8 cellular contexts compared by ENCODE assay signal in genomic region chr2:67322361-67323001, GRCh38.
DNase-seq lines count a peak whose midpoint lies in the region; ATAC-seq and TF ChIP-seq lines count a peak whose summit lies in the region.

No MANE protein-coding gene starts in this region.

- ATAC-seq in lung (ENCODE audit: insufficient read depth, low FRiP score) (no peak), GM18520 (IDR thresholded peaks at IDR 0.05; ENCODE audit: unreplicated experiment) (no peak), HG02852 (IDR thresholded peaks at IDR 0.05; ENCODE audit: unreplicated experiment) (no peak), HG03432 (IDR thresholded peaks at IDR 0.05; ENCODE audit: unreplicated experiment) (no peak)
- ATAC-seq in naive thymus-derived CD8-positive, alpha-beta T cell = no peak

- no peak overlapping the region for H3K4me3 Mint-ChIP-seq in naive thymus-derived CD8-positive, alpha-beta T cell

- no peaks in the 10 kb centered on the region for H3K36me3 ChIP-seq in lung (ENCODE audit: control insufficient read depth in 2 of 2, insufficient read depth in 2 of 2, low read length in 2 of 2)

- H3K4me3 ChIP-seq in cardiac fibroblast (replicated peaks in 1 of 2; ENCODE audit: low read depth in 2 of 2, low read length in 2 of 2) = no peak overlapping the region
- no peak overlapping the region for H3K4me3 ChIP-seq in lung

- H3K9me3 ChIP-seq in lung (ENCODE audit: control insufficient read depth in 2 of 2, insufficient read depth in 1 of 2, low read length in 1 of 2) = no peaks in the 10 kb centered on the region

- H3K27me3 ChIP-seq in lung (ENCODE audit: control insufficient read depth, insufficient read depth) = no peaks in the 10 kb centered on the region

- peak; percentile 6 for DNase-seq in GM03348 (ENCODE audit: low spot score)
- DNase-seq in NCI-H2227 (lab: John Stamatoyannopoulos, UW; ENCODE audit: unreplicated experiment) = peak; percentile 67
- peak; percentile 58 to 71 for DNase-seq in cardiac fibroblast (ENCODE audit: low read depth in 2 of 2)
- peak; percentile 37 for DNase-seq in lung (ENCODE audit: low spot score)
- no peak for DNase-seq in naive thymus-derived CD8-positive, alpha-beta T cell

- H3K36me3 Mint-ChIP-seq in naive thymus-derived CD8-positive, alpha-beta T cell = no peaks in the 10 kb centered on the region

- WGBS in lung, 2 donors = 58 to 72% methylated on average over 3 of the region's 3 CpGs

- H3K27me3 Mint-ChIP-seq in naive thymus-derived CD8-positive, alpha-beta T cell = peaks cover 0 to 10% (median 4%) of the 10 kb centered on the region in 5 donors

- no peaks in the 10 kb centered on the region for H3K4me1 Mint-ChIP-seq in naive thymus-derived CD8-positive, alpha-beta T cell

- H3K4me1 ChIP-seq in lung (ENCODE audit: control insufficient read depth in 2 of 2, insufficient read depth in 2 of 2, low read length in 2 of 2) = no peaks in the 10 kb centered on the region

- H3K9me3 Mint-ChIP-seq in naive thymus-derived CD8-positive, alpha-beta T cell = no peaks in the 10 kb centered on the region

- POLR2A ChIA-PET in naive thymus-derived CD8-positive, alpha-beta T cell (lab: Charles Lee) = no interaction called here

- H3K27ac Mint-ChIP-seq in naive thymus-derived CD8-positive, alpha-beta T cell = no peak overlapping the region

- TF ChIP-seq CTCF in cardiac fibroblast (IDR thresholded peaks at IDR 0.05; ENCODE audit: low read depth, low read length) (peak; percentile 47), lung (IDR thresholded peaks at IDR 0.05; ENCODE audit: control extremely low read depth, extremely low read depth) (no peak)

- peak overlapping the region in 1 of 2 donors; percentile 45 for H3K27ac ChIP-seq in lung (ENCODE audit: low read depth in 1 of 2, low read length in 1 of 2)

Comparison
In these comparisons a context has a peak if more than half of its experiments do, and no peak if none do; other contexts are left out.
1. DNase-seq: peak in GM03348 (single experiment), NCI-H2227 (single experiment), cardiac fibroblast (2 of 2) and lung (single experiment); none in naive thymus-derived CD8-positive, alpha-beta T cell (0 of 10).